In the genomic region with DNA sequence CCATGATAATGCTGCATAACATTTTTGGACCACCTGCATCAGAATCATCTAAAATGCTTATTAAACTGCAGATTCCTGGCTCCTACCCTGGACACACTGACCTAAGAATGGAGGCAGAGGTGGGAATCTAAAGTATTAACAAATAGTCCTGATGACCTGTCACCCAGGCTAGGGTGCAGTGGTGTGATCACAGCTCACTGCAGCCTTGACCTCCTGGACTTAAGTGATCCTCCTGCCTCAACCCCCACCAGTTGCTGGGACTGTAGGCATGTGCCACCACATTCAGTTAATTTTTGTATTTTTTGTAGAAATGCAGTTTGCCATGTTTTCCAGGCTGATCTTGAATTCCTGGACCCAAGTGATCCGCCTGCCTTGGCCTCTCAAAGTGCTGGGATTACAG, we compare ENCODE assay signal across 31 cellular contexts. TPM values are rescaled to one million over a fixed set of nuclear protein-coding genes. Genes with fewer than 3 reads are reported as not detected.
DNase-seq lines count a peak whose midpoint lies in the region; ATAC-seq, FAIRE-seq and TF ChIP-seq lines count a peak whose summit lies in the region.
"Had no signal": no experiment of that assay in that cellular context is flagged by ENCODE, and none has a peak within 500 bp of the region (broad histone marks: within the 10 kb centered on the region; RNA-seq: fewer than 3 reads in every experiment).

No MANE protein-coding gene starts in this region.

- H4K20me1 ChIP-seq in HepG2 (ENCODE audit: insufficient read depth, low read length), result no peaks in the 10 kb centered on the region
- H4K20me1 ChIP-seq: BLaER1; BLaER1 treated with 17β-estradiol and CSF1 and Interleukin-3, amounts not matched to agents 10 nM and 100 nM had no signal

- H3K36me3 ChIP-seq in HepG2 (replicated peaks in 1 of 2; ENCODE audit: control insufficient read depth in 1 of 2, insufficient read depth in 2 of 2, low read length in 2 of 2), result no peaks in the 10 kb centered on the region
- H3K36me3 ChIP-seq: BE2C; BLaER1; BLaER1 treated with 17β-estradiol and CSF1 and Interleukin-3, amounts not matched to agents 10 nM and 100 nM had no signal

- TF ChIP-seq RAD21 in HepG2 (CRISPR knock-in tag; IDR thresholded peaks at IDR 0.05), result no peak

- no peaks in the 10 kb centered on the region for H3K79me2 ChIP-seq in HepG2 (ENCODE audit: insufficient read depth, low read length)

- no peak for FAIRE-seq in HepG2 (lab: Jason Lieb, UNC)
- FAIRE-seq: A204.1, A549, D721Med had no signal

- DNase-seq in HepG2 (ENCODE audit: low spot score), result peak; percentile 41
- no peak for DNase-seq in Kasumi-1 (lab: John Stamatoyannopoulos, UW)
- DNase-seq in NCI-H2196 (lab: John Stamatoyannopoulos, UW; ENCODE audit: unreplicated experiment), result no peak
- DNase-seq: 8988T; ACHN; AML-193; BE2C; C1 segment of cervical spinal cord; Caco-2; Calu3; CD4-positive, alpha-beta memory T cell; CD4-positive, alpha-beta T cell; CD4-positive, CD25-positive, alpha-beta regulatory T cell; CD8-positive, alpha-beta memory T cell; CD8-positive, alpha-beta T cell; COR-L47; DMS 273 treated with DMSO at 0.1 percent for 48 hours; DMS153; DMS53; DMS79; DMS79 treated with DMSO at 0.1 percent for 48 hours; DND-41; EL had no signal

- POLR2A ChIA-PET in HepG2 (lab: Yijun Ruan, JAX), result no interaction called here

- H3K27me3 ChIP-seq in HepG2 (ENCODE audit: control insufficient read depth in 1 of 2, insufficient read depth in 2 of 2, low read length in 2 of 2), result no peaks in the 10 kb centered on the region; a peak in 1 of 5 replicates
- H3K27me3 ChIP-seq: BE2C; BLaER1; BLaER1 treated with 17β-estradiol and CSF1 and Interleukin-3, amounts not matched to agents 10 nM and 100 nM had no signal

- in situ Hi-C loops in HepG2 (cut with HindIII; ENCODE audit: extremely low pct_ligation_motif_present, low pct_unique_long_range_greater_than_20kb), result no loop called here

- H2AFZ ChIP-seq in HepG2 (ENCODE audit: low read length), result no peak overlapping the region

- H3K9ac ChIP-seq in HepG2 (ENCODE audit: insufficient read depth, low read depth, low read length), result no peak overlapping the region
- H3K9ac ChIP-seq: BLaER1; BLaER1 treated with 17β-estradiol and CSF1 and Interleukin-3, amounts not matched to agents 10 nM and 100 nM had no signal

- no peak for TF ChIP-seq POLR2A in HepG2 (IDR thresholded peaks at IDR 0.05; ENCODE audit: insufficient read depth in 1 of 2, low read depth in 2 of 2, low read length in 2 of 2)

- no peaks in the 10 kb centered on the region for H3K9me3 ChIP-seq in HepG2 (ENCODE audit: low read length)
- H3K9me3 ChIP-seq: A549, BE2C, BLaER1, Caco-2 had no signal

- H3K4me2 ChIP-seq in HepG2 (ENCODE audit: low read depth, low read length), result no peak overlapping the region
- H3K4me2 ChIP-seq: A549; BLaER1; BLaER1 treated with 17β-estradiol and CSF1 and Interleukin-3, amounts not matched to agents 10 nM and 100 nM had no signal

- H3K27ac ChIP-seq in VCaP, result peak overlapping the region; percentile 64
- H3K27ac ChIP-seq in HepG2 (ENCODE audit: extremely low read length, insufficient read depth, low read length), result peak overlapping the region; percentile 52
- H3K27ac ChIP-seq: 22Rv1; A549; BLaER1; BLaER1 treated with 17β-estradiol and CSF1 and Interleukin-3, amounts not matched to agents 10 nM and 100 nM; C4-2B had no signal

- no TSS peak for BruUV-seq in HepG2 (replicated peaks; lab: Mats Ljungman, UMichigan)

- H3K4me1 ChIP-seq in HepG2 (ENCODE audit: insufficient read depth, low read length), result peaks cover 15% of the 10 kb centered on the region
- H3K4me1 ChIP-seq: BE2C; BLaER1; BLaER1 treated with 17β-estradiol and CSF1 and Interleukin-3, amounts not matched to agents 10 nM and 100 nM had no signal

- 95% methylated on average over 1 of the region's 1 CpG for WGBS in HepG2 (ENCODE audit: low lambda C conversion rate)

- TF ChIP-seq EP300 in HepG2 (IDR thresholded peaks at IDR 0.05; ENCODE audit: low read depth in 2 of 2, low read length in 2 of 2) (no peak), HepG2 (CRISPR knock-in tag; IDR thresholded peaks at IDR 0.05; ENCODE audit: borderline replicate concordance) (no peak)

- CTCF ChIA-PET in HepG2 (lab: Yijun Ruan, JAX; ENCODE audit: low intra/inter-chr PET ratio, low total read pairs), result no interaction called here

- no peak overlapping the region for H3K4me3 ChIP-seq in HepG2 (replicated peaks in 1 of 3; ENCODE audit: insufficient read depth in 1 of 3, low read depth in 2 of 3, low read length in 3 of 3)
- H3K4me3 ChIP-seq: A549; BLaER1; BLaER1 treated with 17β-estradiol and CSF1 and Interleukin-3, amounts not matched to agents 10 nM and 100 nM had no signal

- peak; percentile 92 for ATAC-seq in HepG2
- ATAC-seq: A549; CD8-positive, alpha-beta T cell had no signal

- TF ChIP-seq CTCF in VCaP (conservative IDR thresholded peaks at IDR 0.05) (no peak), HepG2 (CRISPR knock-in tag; IDR thresholded peaks at IDR 0.05) (no peak)

- intact Hi-C loops in HepG2 (cut with micrococcal nuclease; ENCODE audit: unreplicated experiment), result no loop called here

TF ChIP-seq in HepG2, 621 proteins besides CTCF, POLR2A, EP300 and RAD21 (continues in another document):
- no peak for TF ChIP-seq NFATC3 (CRISPR knock-in tag; IDR thresholded peaks at IDR 0.05)
- peak; percentile 33; the same call in 1 of the 2 replicates for TF ChIP-seq NR2C2 (CRISPR knock-in tag; IDR thresholded peaks at IDR 0.05; ENCODE audit: borderline replicate concordance)
- TF ChIP-seq NR2F1 (CRISPR knock-in tag; IDR thresholded peaks at IDR 0.05), result peak; percentile 47 to 78; a peak in 3 of 4 replicates
- TF ChIP-seq SALL1 (CRISPR knock-in tag; IDR thresholded peaks at IDR 0.05), result peak; percentile 52
- no peak for TF ChIP-seq XRCC5 (optimal IDR thresholded peaks at IDR 0.05; ENCODE audit: low read length)
- TF ChIP-seq ZNF547 (CRISPR knock-in tag; IDR thresholded peaks at IDR 0.05), result no peak
- TF ChIP-seq, protein P1, sequence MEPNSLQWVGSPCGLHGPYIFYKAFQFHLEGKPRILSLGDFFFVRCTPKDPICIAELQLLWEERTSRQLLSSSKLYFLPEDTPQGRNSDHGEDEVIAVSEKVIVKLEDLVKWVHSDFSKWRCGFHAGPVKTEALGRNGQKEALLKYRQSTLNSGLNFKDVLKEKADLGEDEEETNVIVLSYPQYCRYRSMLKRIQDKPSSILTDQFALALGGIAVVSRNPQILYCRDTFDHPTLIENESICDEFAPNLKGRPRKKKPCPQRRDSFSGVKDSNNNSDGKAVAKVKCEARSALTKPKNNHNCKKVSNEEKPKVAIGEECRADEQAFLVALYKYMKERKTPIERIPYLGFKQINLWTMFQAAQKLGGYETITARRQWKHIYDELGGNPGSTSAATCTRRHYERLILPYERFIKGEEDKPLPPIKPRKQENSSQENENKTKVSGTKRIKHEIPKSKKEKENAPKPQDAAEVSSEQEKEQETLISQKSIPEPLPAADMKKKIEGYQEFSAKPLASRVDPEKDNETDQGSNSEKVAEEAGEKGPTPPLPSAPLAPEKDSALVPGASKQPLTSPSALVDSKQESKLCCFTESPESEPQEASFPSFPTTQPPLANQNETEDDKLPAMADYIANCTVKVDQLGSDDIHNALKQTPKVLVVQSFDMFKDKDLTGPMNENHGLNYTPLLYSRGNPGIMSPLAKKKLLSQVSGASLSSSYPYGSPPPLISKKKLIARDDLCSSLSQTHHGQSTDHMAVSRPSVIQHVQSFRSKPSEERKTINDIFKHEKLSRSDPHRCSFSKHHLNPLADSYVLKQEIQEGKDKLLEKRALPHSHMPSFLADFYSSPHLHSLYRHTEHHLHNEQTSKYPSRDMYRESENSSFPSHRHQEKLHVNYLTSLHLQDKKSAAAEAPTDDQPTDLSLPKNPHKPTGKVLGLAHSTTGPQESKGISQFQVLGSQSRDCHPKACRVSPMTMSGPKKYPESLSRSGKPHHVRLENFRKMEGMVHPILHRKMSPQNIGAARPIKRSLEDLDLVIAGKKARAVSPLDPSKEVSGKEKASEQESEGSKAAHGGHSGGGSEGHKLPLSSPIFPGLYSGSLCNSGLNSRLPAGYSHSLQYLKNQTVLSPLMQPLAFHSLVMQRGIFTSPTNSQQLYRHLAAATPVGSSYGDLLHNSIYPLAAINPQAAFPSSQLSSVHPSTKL (CRISPR knock-in tag; IDR thresholded peaks at IDR 0.05), result peak; percentile 69
- peak; percentile 44 for TF ChIP-seq NCOA2 (CRISPR knock-in tag; IDR thresholded peaks at IDR 0.05)
- TF ChIP-seq NR2F6 (IDR thresholded peaks at IDR 0.05), result peak; percentile 59; the same call in 1 of the 2 replicates
- peak; percentile 75 for TF ChIP-seq NR2F6 (CRISPR knock-in tag; IDR thresholded peaks at IDR 0.05)
- TF ChIP-seq NCOR1 (IDR thresholded peaks at IDR 0.05; ENCODE audit: borderline replicate concordance, low read length), result no peak
- 0 out of 2 replicates have a peak, but pooled peaks have one; percentile 28 for TF ChIP-seq FOXK1 (CRISPR knock-in tag; IDR thresholded peaks at IDR 0.05; ENCODE audit: borderline replicate concordance, low read depth)
- TF ChIP-seq ZNF136 (CRISPR knock-in tag; IDR thresholded peaks at IDR 0.05; ENCODE audit: low read depth), result no peak
- no peak for TF ChIP-seq RELA (CRISPR knock-in tag; IDR thresholded peaks at IDR 0.05)

RNA-seq across cellular contexts. Expression of a gene that starts 43.3 kb away (rescaled TPM):
- total RNA-seq in HepG2 (2016; rRNA removed; fragmentation: Illumina TruSeq; extraction: Trizol), result 47.7 and 121 TPM in 2 replicates
- 14.4 and 17.3 TPM in 2 replicates for total RNA-seq in HepG2 (2016; cell fraction: cytosol; rRNA removed; fragmentation: Illumina TruSeq; extraction: Trizol; ENCODE audit: low read depth)
- total RNA-seq in HepG2 (2016; cell fraction: insoluble cytoplasmic fraction; rRNA removed; fragmentation: Illumina TruSeq; extraction: Trizol), result 41.5 and 129 TPM in 2 replicates
- total RNA-seq in HepG2 (2016; cell fraction: membrane; rRNA removed; fragmentation: Illumina TruSeq; extraction: Trizol), result 23.0 and 30.9 TPM in 2 replicates
- 246 and 252 TPM in 2 replicates for total RNA-seq in HepG2 (2016; cell fraction: nucleus; rRNA removed; fragmentation: Illumina TruSeq; extraction: Trizol)
- 31.4 and 34.0 TPM in 2 replicates for polyA plus RNA-seq in HepG2 (2011; rRNA removed)
- polyA plus RNA-seq in HepG2 (2011; cell fraction: cytosol; rRNA removed), result 9.1 and 11.5 TPM in 2 replicates
- polyA plus RNA-seq in HepG2 (2011; cell fraction: nucleus; rRNA removed), result 216 and 237 TPM in 2 replicates
- polyA plus RNA-seq in HepG2 (2012), result 50.1 and 98.6 TPM in 2 replicates
- 1.3 and 1.8 TPM in 2 replicates for polyA plus RNA-seq in HepG2 (2016; cell fraction: cytosol; fragmentation: Illumina TruSeq; extraction: Trizol; ENCODE audit: low read depth)
- polyA plus RNA-seq in HepG2 (2016; cell fraction: insoluble cytoplasmic fraction; fragmentation: Illumina TruSeq; extraction: Trizol; ENCODE audit: low read depth), result 21.5 and 26.6 TPM in 2 replicates
- 4.6 TPM in 2 replicates for polyA plus RNA-seq in HepG2 (2016; cell fraction: membrane; fragmentation: Illumina TruSeq; extraction: Trizol; ENCODE audit: low read depth)
- 237 TPM in 2 replicates for polyA plus RNA-seq in HepG2 (2016; cell fraction: nucleus; fragmentation: Illumina TruSeq; extraction: Trizol; ENCODE audit: insufficient read depth, low read depth)
- 45.7 and 74.9 TPM in 2 replicates for polyA minus RNA-seq in HepG2 (2011; rRNA and poly(A)+ RNA removed; ENCODE audit: low replicate concordance)
- polyA minus RNA-seq in HepG2 (2011; cell fraction: cytosol; rRNA and poly(A)+ RNA removed), result 28.7 and 31.4 TPM in 2 replicates
- 322 and 350 TPM in 2 replicates for polyA minus RNA-seq in HepG2 (2011; cell fraction: nucleus; rRNA and poly(A)+ RNA removed)
